In the genomic region with DNA sequence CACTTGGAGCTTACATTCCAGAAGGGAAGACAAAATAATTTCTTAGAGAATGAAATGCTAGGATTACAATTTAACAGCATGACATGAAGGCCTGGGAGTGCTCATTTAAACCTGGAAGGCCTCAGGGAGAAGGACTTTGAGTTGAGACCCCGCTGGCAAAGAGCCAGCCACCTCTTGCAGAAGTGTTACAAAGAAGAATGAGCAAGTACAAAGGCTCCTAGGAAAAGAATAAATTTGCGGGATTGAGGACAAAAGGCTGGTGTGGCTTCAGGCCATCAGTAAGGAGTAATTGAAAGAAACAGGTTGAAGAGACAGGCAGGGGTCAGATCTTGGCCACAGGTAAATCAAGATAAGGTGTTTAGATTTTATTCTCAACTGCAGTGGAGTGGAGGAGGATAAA, we compare ENCODE assay signal across 1 cellular context.
A peak's percentile ranks its signal among the peaks of the same experiment; 100 is the strongest.
TF ChIP-seq lines count a peak whose summit lies in the region.

No MANE protein-coding gene starts in this region.

TF ChIP-seq in K562, 482 proteins besides CTCF, POLR2A, EP300 and RAD21:
- TF ChIP-seq PHB (CRISPR knock-in tag; IDR thresholded peaks at IDR 0.05) (no peak), NFIC (IDR thresholded peaks at IDR 0.05) (peak; percentile 85)
